In the genomic region with DNA sequence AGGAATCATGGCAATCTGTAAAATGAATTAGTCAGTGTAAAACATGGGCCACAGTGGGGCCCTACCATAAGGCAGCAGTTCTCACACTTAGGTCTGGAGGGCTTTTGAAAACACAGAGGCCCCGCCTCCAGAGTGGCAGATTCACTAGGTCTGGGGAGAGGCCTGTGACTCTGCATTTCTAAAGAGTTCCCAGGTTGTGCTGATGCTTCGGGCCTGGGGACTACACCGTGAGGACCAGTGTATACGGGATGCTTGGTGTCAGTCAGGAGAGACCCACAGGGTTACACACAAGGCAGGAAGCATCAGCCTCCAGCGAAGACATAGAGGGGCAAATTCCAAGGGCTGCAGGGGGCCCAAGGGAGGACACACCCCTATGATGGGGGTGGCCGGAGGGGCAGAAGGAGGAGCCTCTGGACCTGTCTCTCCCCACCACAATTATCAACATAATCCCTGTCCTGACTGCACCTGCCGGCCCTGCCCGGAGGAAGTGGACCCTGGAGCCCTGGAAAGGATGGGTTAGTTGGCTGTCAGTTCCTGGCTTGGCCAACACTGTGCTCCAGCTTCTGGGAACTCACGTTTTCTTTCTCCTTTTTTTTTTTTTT, we compare ENCODE assay signal across 11 cellular contexts. TPM values are rescaled to one million over a fixed set of nuclear protein-coding genes. Genes with fewer than 3 reads are reported as not detected.
DNase-seq lines count a peak whose midpoint lies in the region; ATAC-seq and TF ChIP-seq lines count a peak whose summit lies in the region.
"Had no signal": no experiment of that assay in that cellular context is flagged by ENCODE, and none has a peak within 500 bp of the region (broad histone marks: within the 10 kb centered on the region; RNA-seq: fewer than 3 reads in every experiment).

No MANE protein-coding gene starts in this region.

- 69 to 83% methylated on average over 6 to 9 of the region's 9 CpGs for WGBS in thyroid gland, 2 donors

- no peak for TF ChIP-seq POLR2A in thyroid gland (IDR thresholded peaks at IDR 0.05)

- no peaks in the 10 kb centered on the region for H3K36me3 ChIP-seq in CD4-positive, CD25-positive, alpha-beta regulatory T cell (ENCODE audit: control insufficient read depth, insufficient read depth, low read length)
- no peaks in the 10 kb centered on the region; the same call in 1 of the 2 replicates for H3K36me3 ChIP-seq in GM23338 (ENCODE audit: insufficient read depth)
- H3K36me3 ChIP-seq in thyroid gland = no peaks in the 10 kb centered on the region
- H3K36me3 ChIP-seq in WERI-Rb-1 = no peaks in the 10 kb centered on the region
- H3K36me3 ChIP-seq: cardiac muscle cell had no signal

- no peaks in the 10 kb centered on the region for H3K9me3 ChIP-seq in CD4-positive, CD25-positive, alpha-beta regulatory T cell (ENCODE audit: control insufficient read depth in 2 of 2, low read length in 2 of 2)
- H3K9me3 ChIP-seq in thyroid gland (no peaks in the 10 kb centered on the region), WERI-Rb-1 (ENCODE audit: severe bottlenecking) (no peaks in the 10 kb centered on the region)
- H3K9me3 ChIP-seq: testis had no signal

- no peaks in the 10 kb centered on the region for H3K27me3 ChIP-seq in CD4-positive, CD25-positive, alpha-beta regulatory T cell (ENCODE audit: control insufficient read depth, insufficient read depth, low read length)
- H3K27me3 ChIP-seq in GM23338 (ENCODE audit: insufficient read depth) (no peaks in the 10 kb centered on the region), thyroid gland (no peaks in the 10 kb centered on the region), WERI-Rb-1 (ENCODE audit: insufficient read depth, low read depth, severe bottlenecking) (no peaks in the 10 kb centered on the region)
- H3K27me3 ChIP-seq: cardiac muscle cell, testis had no signal

- peak in 1 of 3 donors; percentile 72 for DNase-seq in CD4-positive, CD25-positive, alpha-beta regulatory T cell
- DNase-seq in GM23338 (ENCODE audit: low spot score) (peak; percentile 89), WTC11 (ENCODE audit: low spot score) (peak; percentile 82), left lobe of liver (ENCODE audit: low spot score) (no peak), thyroid gland (no peak), NCI-H1436 treated with DMSO at 0.1 percent for 48 hours (lab: John Stamatoyannopoulos, UW) (no peak), WERI-Rb-1 (no peak), SKM-1 treated with dmso at 0.1 percent for 144 hours (lab: John Stamatoyannopoulos, UW; ENCODE audit: unreplicated experiment) (no peak)

- H3K4me2 ChIP-seq in GM23338 = peak overlapping the region; percentile 63

- H3K9me3 Mint-ChIP-seq in CD4-positive, CD25-positive, alpha-beta regulatory T cell = peaks cover 0 to 1% (median 0%) of the 10 kb centered on the region in 7 donors
- H3K9me3 Mint-ChIP-seq in GM23338 (no peaks in the 10 kb centered on the region), WTC11 (no peaks in the 10 kb centered on the region)

- H3K27ac Mint-ChIP-seq in CD4-positive, CD25-positive, alpha-beta regulatory T cell = peak overlapping the region; percentile 17 to 97 (median 90)
- H3K27ac Mint-ChIP-seq in GM23338 = peak overlapping the region; percentile 81
- peak overlapping the region; percentile 82 for H3K27ac Mint-ChIP-seq in WTC11

- H3F3A ChIP-seq in GM23338 (replicated peaks; ENCODE audit: low read depth) = peaks cover 26% of the 10 kb centered on the region; the same call in 1 of the 2 replicates

- H3K27me3 Mint-ChIP-seq in CD4-positive, CD25-positive, alpha-beta regulatory T cell = no peaks in the 10 kb centered on the region
- peaks cover 6% of the 10 kb centered on the region for H3K27me3 Mint-ChIP-seq in GM23338 (ENCODE audit: insufficient read depth, low read depth, poor library complexity)
- H3K27me3 Mint-ChIP-seq in WTC11 (ENCODE audit: low read depth) = no peaks in the 10 kb centered on the region

- H3K4me3 Mint-ChIP-seq in CD4-positive, CD25-positive, alpha-beta regulatory T cell = peak overlapping the region; percentile 60 to 79 (median 65)
- H3K4me3 Mint-ChIP-seq in GM23338 (no peak overlapping the region), WTC11 (peak overlapping the region; percentile 25)

- no peaks in the 10 kb centered on the region for H3K79me2 ChIP-seq in GM23338 (replicated peaks; ENCODE audit: insufficient read depth)

- H3K4me1 ChIP-seq in CD4-positive, CD25-positive, alpha-beta regulatory T cell (ENCODE audit: control insufficient read depth, insufficient read depth, low read length, poor library complexity, severe bottlenecking) = peaks cover 49% of the 10 kb centered on the region
- H3K4me1 ChIP-seq in GM23338 (ENCODE audit: insufficient read depth) (peaks cover 30% of the 10 kb centered on the region), thyroid gland (peaks cover 0 to 21% of the 10 kb centered on the region in 2 donors)

- intact Hi-C loops in thyroid gland (cut with DNase I) = no loop called here

- no peak overlapping the region for H3K4me3 ChIP-seq in CD4-positive, CD25-positive, alpha-beta regulatory T cell (ENCODE audit: low read depth, low read length)
- H3K4me3 ChIP-seq in GM23338 = 0 out of 2 replicates have a peak overlapping the region, but pooled peaks have one; percentile 18
- H3K4me3 ChIP-seq in thyroid gland (replicated peaks in 1 of 3) = no peak overlapping the region
- no peak overlapping the region for H3K4me3 ChIP-seq in WERI-Rb-1 (ENCODE audit: low read depth, low read length)
- H3K4me3 ChIP-seq: cardiac muscle cell, testis had no signal

- H3K27ac ChIP-seq in CD4-positive, CD25-positive, alpha-beta regulatory T cell (ENCODE audit: insufficient read depth, low read length, poor library complexity, severe bottlenecking) = peak overlapping the region; percentile 3
- H3K27ac ChIP-seq in GM23338 (ENCODE audit: low read depth) (no peak overlapping the region), thyroid gland (no peak overlapping the region), WERI-Rb-1 (no peak overlapping the region)
- H3K27ac ChIP-seq: cardiac muscle cell, testis had no signal

- no peak for TF ChIP-seq CTCF in GM23338 (conservative IDR thresholded peaks at IDR 0.05; ENCODE audit: low read depth in 2 of 2)
- no peak for TF ChIP-seq CTCF in WTC11 (IDR thresholded peaks at IDR 0.05)
- no peak for TF ChIP-seq CTCF in thyroid gland (IDR thresholded peaks at IDR 0.05)
- TF ChIP-seq CTCF in WERI-Rb-1 (IDR thresholded peaks at IDR 0.05; ENCODE audit: low read depth, low read length) = no peak

- H3K9me2 ChIP-seq in GM23338 (ENCODE audit: insufficient read depth) = no peaks in the 10 kb centered on the region

- no peaks in the 10 kb centered on the region for H3K36me3 Mint-ChIP-seq in CD4-positive, CD25-positive, alpha-beta regulatory T cell
- no peaks in the 10 kb centered on the region; the same call in 2 of the 3 replicates for H3K36me3 Mint-ChIP-seq in GM23338 (ENCODE audit: low read depth)
- H3K36me3 Mint-ChIP-seq in WTC11 = no peaks in the 10 kb centered on the region

- no peaks in the 10 kb centered on the region for H4K20me1 ChIP-seq in GM23338 (replicated peaks; ENCODE audit: insufficient read depth)

- CTCF ChIA-PET in WTC11 (lab: Charles Lee) = interaction anchor here (0.6 to 5.5 kb wide), 34 partner anchors 15 to 508 kb away, joined by 3 to 70 read pairs (median 5); a partner anchor contains a TSS

- ATAC-seq in CD4-positive, CD25-positive, alpha-beta regulatory T cell (ENCODE audit: low read depth in 2 of 2) = no peak
- ATAC-seq in GM23338 (peak; percentile 81), WTC11 (peak; percentile 81), left lobe of liver (peak; percentile 66)

- POLR2A ChIA-PET in WTC11 (lab: Charles Lee) = interaction anchor here (0.6 to 2.6 kb wide), 8 partner anchors 26 to 158 kb away, joined by 3 to 9 read pairs (median 4); a partner anchor contains a TSS

- H2AFZ ChIP-seq in GM23338 = no peak overlapping the region

- H3K4me1 Mint-ChIP-seq in CD4-positive, CD25-positive, alpha-beta regulatory T cell = peaks cover 14 to 55% (median 46%) of the 10 kb centered on the region in 4 donors
- H3K4me1 Mint-ChIP-seq in GM23338 (peaks cover 36% of the 10 kb centered on the region), WTC11 (peaks cover 44% of the 10 kb centered on the region)

TF ChIP-seq in GM23338, 12 proteins besides CTCF, POLR2A, EP300 and RAD21 (continues in another document):
- TF ChIP-seq EZH2phosphoT487 (IDR thresholded peaks at IDR 0.05; ENCODE audit: unreplicated experiment) = no peak
- TF ChIP-seq POLR2AphosphoS5 (IDR thresholded peaks at IDR 0.05; ENCODE audit: low read depth) = no peak
- no peak for TF ChIP-seq JUNB (IDR thresholded peaks at IDR 0.05; ENCODE audit: unreplicated experiment)
- no peak for TF ChIP-seq ZNF114 (CRISPR knock-in tag; IDR thresholded peaks at IDR 0.05)
- TF ChIP-seq EZH2 (IDR thresholded peaks at IDR 0.05; ENCODE audit: low read depth, unreplicated experiment) = no peak

TF ChIP-seq in WTC11, 78 proteins besides CTCF, POLR2A, EP300 and RAD21 (continues in another document):
- TF ChIP-seq TEAD1 (CRISPR knock-in tag; IDR thresholded peaks at IDR 0.05) (peak; percentile 96), CREB1 (CRISPR knock-in tag; IDR thresholded peaks at IDR 0.05) (no peak), SMAD4 (CRISPR knock-in tag; IDR thresholded peaks at IDR 0.05) (no peak)
- TF ChIP-seq, protein P1, sequence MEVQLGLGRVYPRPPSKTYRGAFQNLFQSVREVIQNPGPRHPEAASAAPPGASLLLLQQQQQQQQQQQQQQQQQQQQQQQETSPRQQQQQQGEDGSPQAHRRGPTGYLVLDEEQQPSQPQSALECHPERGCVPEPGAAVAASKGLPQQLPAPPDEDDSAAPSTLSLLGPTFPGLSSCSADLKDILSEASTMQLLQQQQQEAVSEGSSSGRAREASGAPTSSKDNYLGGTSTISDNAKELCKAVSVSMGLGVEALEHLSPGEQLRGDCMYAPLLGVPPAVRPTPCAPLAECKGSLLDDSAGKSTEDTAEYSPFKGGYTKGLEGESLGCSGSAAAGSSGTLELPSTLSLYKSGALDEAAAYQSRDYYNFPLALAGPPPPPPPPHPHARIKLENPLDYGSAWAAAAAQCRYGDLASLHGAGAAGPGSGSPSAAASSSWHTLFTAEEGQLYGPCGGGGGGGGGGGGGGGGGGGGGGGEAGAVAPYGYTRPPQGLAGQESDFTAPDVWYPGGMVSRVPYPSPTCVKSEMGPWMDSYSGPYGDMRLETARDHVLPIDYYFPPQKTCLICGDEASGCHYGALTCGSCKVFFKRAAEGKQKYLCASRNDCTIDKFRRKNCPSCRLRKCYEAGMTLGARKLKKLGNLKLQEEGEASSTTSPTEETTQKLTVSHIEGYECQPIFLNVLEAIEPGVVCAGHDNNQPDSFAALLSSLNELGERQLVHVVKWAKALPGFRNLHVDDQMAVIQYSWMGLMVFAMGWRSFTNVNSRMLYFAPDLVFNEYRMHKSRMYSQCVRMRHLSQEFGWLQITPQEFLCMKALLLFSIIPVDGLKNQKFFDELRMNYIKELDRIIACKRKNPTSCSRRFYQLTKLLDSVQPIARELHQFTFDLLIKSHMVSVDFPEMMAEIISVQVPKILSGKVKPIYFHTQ (CRISPR knock-in tag; IDR thresholded peaks at IDR 0.05) = no peak

RNA-seq across cellular contexts. Expression of a gene that starts 46.7 kb away (rescaled TPM):
- total RNA-seq in CD4-positive, CD25-positive, alpha-beta regulatory T cell = 1.9 TPM
- under 1 TPM in 3 of 4 donors, not detected in 1; 0.21 to 0.77 (median 0.43) TPM for polyA plus RNA-seq in CD4-positive, CD25-positive, alpha-beta regulatory T cell
- total RNA-seq in GM23338 (2014; rRNA removed; shearing (Covaris generic)) = 0.14 and 0.35 TPM in 2 replicates
- polyA plus RNA-seq in GM23338 (2016; fragmentation: Nextera tagmentation; extraction: Ambion mirVana) = 0.13 and 0.16 TPM in 2 replicates
- 0.31 to 0.78 TPM (median 0.44 TPM) in 3 replicates for total RNA-seq in WTC11 (2021)
- 10.3 TPM for total RNA-seq in left lobe of liver
- total RNA-seq in thyroid gland = 10 to 100 TPM; 14.9 to 25.8 (median 23.1) TPM
- total RNA-seq: cardiac muscle cell, glomerular endothelial cell had no signal

Comparison
In these comparisons a context has a peak if more than half of its experiments do, and no peak if none do; other contexts are left out.
1. ATAC-seq: peak in GM23338 (single experiment), WTC11 (single experiment) and left lobe of liver (single experiment); none in CD4-positive, CD25-positive, alpha-beta regulatory T cell (0 of 2).
2. DNase-seq: peak in GM23338 (single experiment) and WTC11 (single experiment); none in left lobe of liver (single experiment), thyroid gland (0 of 2), NCI-H1436 treated with DMSO at 0.1 percent for 48 hours (single experiment), WERI-Rb-1 (single experiment) and SKM-1 treated with dmso at 0.1 percent for 144 hours (single experiment).
3. Peak in every context shown above with its lines, with median percentiles within 50 percentile points of each other: H3K27ac Mint-ChIP-seq.